Comparison of ENCODE assay signal across 1 cellular context in the genomic region with DNA sequence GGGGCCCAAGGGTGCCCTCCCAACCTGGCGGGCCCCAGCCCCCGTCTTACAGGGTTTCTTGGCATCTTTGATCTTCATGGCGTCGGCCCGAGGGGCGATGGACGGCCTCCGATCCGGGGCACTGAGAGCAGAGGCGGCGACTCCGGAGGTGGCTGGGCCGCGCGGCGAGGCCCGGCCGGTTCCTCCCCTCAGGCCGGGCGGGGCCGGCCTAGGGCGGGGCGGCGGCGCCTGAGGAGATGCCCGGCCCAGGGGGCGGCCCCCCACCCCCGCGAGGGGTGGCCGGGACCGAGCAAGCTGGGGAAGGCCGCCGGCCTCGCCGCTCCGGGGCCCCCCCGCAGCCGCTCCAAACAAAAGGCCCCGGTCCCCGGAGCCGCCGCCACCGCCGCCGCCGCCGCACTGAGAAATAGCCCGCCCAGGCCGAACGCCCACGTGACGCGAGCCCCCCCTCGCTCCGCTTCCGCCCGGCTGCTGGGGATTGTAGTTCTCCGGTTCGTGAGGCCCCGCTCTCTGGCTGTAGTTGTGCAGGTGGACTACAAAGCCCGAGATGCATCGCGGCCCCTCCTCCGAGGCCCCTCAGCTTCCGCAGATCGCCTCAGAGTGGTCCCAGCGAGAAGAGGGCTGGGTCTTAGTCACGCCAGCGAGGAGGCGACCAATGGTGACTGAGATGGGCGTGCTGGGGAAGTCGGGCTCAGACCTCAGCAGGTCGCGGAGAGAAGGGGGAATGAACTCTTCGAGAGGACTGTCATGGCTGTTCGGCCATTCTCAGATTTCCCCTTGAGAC.
TF ChIP-seq lines count a peak whose summit lies in the region.

A gene (minus strand): TSS at position 163 of the 781 bp plus-strand sequence. CDS start 85 bp downstream, at position 78.

TF ChIP-seq in K562, 482 proteins besides CTCF, POLR2A, EP300 and RAD21 (continued from another document and continues in another):
- TF ChIP-seq, protein P1, sequence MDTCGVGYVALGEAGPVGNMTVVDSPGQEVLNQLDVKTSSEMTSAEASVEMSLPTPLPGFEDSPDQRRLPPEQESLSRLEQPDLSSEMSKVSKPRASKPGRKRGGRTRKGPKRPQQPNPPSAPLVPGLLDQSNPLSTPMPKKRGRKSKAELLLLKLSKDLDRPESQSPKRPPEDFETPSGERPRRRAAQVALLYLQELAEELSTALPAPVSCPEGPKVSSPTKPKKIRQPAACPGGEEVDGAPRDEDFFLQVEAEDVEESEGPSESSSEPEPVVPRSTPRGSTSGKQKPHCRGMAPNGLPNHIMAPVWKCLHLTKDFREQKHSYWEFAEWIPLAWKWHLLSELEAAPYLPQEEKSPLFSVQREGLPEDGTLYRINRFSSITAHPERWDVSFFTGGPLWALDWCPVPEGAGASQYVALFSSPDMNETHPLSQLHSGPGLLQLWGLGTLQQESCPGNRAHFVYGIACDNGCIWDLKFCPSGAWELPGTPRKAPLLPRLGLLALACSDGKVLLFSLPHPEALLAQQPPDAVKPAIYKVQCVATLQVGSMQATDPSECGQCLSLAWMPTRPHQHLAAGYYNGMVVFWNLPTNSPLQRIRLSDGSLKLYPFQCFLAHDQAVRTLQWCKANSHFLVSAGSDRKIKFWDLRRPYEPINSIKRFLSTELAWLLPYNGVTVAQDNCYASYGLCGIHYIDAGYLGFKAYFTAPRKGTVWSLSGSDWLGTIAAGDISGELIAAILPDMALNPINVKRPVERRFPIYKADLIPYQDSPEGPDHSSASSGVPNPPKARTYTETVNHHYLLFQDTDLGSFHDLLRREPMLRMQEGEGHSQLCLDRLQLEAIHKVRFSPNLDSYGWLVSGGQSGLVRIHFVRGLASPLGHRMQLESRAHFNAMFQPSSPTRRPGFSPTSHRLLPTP (IDR thresholded peaks at IDR 0.05; ENCODE audit: borderline replicate concordance, extremely low read depth, insufficient read length): no peak
- TF ChIP-seq MCM7 (IDR thresholded peaks at IDR 0.05): no peak
- TF ChIP-seq PTRF (tag; IDR thresholded peaks at IDR 0.05): no peak
- TF ChIP-seq CBX8 (IDR thresholded peaks at IDR 0.05; ENCODE audit: borderline replicate concordance, extremely low read depth, low read depth, low read length, poor library complexity, severe bottlenecking): no peak
- 0 out of 2 replicates have a peak, but pooled peaks have one; percentile 31 for TF ChIP-seq ZNF589 (CRISPR knock-in tag; IDR thresholded peaks at IDR 0.05; ENCODE audit: low read depth)
- TF ChIP-seq MED1 (CRISPR knock-in tag; IDR thresholded peaks at IDR 0.05; ENCODE audit: borderline replicate concordance): no peak
- TF ChIP-seq, protein P2, sequence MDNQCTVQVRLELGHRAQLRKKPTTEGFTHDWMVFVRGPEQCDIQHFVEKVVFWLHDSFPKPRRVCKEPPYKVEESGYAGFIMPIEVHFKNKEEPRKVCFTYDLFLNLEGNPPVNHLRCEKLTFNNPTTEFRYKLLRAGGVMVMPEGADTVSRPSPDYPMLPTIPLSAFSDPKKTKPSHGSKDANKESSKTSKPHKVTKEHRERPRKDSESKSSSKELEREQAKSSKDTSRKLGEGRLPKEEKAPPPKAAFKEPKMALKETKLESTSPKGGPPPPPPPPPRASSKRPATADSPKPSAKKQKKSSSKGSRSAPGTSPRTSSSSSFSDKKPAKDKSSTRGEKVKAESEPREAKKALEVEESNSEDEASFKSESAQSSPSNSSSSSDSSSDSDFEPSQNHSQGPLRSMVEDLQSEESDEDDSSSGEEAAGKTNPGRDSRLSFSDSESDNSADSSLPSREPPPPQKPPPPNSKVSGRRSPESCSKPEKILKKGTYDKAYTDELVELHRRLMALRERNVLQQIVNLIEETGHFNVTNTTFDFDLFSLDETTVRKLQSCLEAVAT (IDR thresholded peaks at IDR 0.05): no peak
- TF ChIP-seq, protein P3, sequence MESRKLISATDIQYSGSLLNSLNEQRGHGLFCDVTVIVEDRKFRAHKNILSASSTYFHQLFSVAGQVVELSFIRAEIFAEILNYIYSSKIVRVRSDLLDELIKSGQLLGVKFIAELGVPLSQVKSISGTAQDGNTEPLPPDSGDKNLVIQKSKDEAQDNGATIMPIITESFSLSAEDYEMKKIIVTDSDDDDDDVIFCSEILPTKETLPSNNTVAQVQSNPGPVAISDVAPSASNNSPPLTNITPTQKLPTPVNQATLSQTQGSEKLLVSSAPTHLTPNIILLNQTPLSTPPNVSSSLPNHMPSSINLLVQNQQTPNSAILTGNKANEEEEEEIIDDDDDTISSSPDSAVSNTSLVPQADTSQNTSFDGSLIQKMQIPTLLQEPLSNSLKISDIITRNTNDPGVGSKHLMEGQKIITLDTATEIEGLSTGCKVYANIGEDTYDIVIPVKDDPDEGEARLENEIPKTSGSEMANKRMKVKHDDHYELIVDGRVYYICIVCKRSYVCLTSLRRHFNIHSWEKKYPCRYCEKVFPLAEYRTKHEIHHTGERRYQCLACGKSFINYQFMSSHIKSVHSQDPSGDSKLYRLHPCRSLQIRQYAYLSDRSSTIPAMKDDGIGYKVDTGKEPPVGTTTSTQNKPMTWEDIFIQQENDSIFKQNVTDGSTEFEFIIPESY (CRISPR knock-in tag; IDR thresholded peaks at IDR 0.05): no peak
- peak; percentile 93 for TF ChIP-seq POLR2H (tag; IDR thresholded peaks at IDR 0.05; ENCODE audit: low read depth)
- no peak for TF ChIP-seq TARDBP (IDR thresholded peaks at IDR 0.05)
- TF ChIP-seq, protein P4, sequence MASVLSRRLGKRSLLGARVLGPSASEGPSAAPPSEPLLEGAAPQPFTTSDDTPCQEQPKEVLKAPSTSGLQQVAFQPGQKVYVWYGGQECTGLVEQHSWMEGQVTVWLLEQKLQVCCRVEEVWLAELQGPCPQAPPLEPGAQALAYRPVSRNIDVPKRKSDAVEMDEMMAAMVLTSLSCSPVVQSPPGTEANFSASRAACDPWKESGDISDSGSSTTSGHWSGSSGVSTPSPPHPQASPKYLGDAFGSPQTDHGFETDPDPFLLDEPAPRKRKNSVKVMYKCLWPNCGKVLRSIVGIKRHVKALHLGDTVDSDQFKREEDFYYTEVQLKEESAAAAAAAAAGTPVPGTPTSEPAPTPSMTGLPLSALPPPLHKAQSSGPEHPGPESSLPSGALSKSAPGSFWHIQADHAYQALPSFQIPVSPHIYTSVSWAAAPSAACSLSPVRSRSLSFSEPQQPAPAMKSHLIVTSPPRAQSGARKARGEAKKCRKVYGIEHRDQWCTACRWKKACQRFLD (CRISPR knock-in tag; IDR thresholded peaks at IDR 0.05): peak; percentile 54
- TF ChIP-seq CHD1 (IDR thresholded peaks at IDR 0.05; ENCODE audit: low read length): no peak
- TF ChIP-seq HDAC2 (IDR thresholded peaks at IDR 0.05): no peak
- TF ChIP-seq, protein P5, sequence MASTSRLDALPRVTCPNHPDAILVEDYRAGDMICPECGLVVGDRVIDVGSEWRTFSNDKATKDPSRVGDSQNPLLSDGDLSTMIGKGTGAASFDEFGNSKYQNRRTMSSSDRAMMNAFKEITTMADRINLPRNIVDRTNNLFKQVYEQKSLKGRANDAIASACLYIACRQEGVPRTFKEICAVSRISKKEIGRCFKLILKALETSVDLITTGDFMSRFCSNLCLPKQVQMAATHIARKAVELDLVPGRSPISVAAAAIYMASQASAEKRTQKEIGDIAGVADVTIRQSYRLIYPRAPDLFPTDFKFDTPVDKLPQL (IDR thresholded peaks at IDR 0.05; ENCODE audit: extremely low read depth, insufficient read length): peak; percentile 16
- TF ChIP-seq, protein P6, sequence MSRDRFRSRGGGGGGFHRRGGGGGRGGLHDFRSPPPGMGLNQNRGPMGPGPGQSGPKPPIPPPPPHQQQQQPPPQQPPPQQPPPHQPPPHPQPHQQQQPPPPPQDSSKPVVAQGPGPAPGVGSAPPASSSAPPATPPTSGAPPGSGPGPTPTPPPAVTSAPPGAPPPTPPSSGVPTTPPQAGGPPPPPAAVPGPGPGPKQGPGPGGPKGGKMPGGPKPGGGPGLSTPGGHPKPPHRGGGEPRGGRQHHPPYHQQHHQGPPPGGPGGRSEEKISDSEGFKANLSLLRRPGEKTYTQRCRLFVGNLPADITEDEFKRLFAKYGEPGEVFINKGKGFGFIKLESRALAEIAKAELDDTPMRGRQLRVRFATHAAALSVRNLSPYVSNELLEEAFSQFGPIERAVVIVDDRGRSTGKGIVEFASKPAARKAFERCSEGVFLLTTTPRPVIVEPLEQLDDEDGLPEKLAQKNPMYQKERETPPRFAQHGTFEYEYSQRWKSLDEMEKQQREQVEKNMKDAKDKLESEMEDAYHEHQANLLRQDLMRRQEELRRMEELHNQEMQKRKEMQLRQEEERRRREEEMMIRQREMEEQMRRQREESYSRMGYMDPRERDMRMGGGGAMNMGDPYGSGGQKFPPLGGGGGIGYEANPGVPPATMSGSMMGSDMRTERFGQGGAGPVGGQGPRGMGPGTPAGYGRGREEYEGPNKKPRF (IDR thresholded peaks at IDR 0.05; ENCODE audit: low read depth, low read length): no peak
- no peak for TF ChIP-seq CCAR2 (IDR thresholded peaks at IDR 0.05; ENCODE audit: low read depth, low read length)
- TF ChIP-seq NFE2 (IDR thresholded peaks at IDR 0.05; ENCODE audit: low read depth): no peak
- TF ChIP-seq POLR2G (IDR thresholded peaks at IDR 0.05; ENCODE audit: low read depth, low read length): peak; percentile 98
- TF ChIP-seq SREBF1 (IDR thresholded peaks at IDR 0.05; ENCODE audit: borderline replicate concordance, low read depth, low read length): peak; percentile 99
- TF ChIP-seq CXXC5 (CRISPR knock-in tag; IDR thresholded peaks at IDR 0.05): peak; percentile 91
- no peak for TF ChIP-seq ETS2 (tag; IDR thresholded peaks at IDR 0.05; ENCODE audit: borderline replicate concordance, poor library complexity, severe bottlenecking)
- no peak for TF ChIP-seq MXI1 (IDR thresholded peaks at IDR 0.05; ENCODE audit: low read depth, low read length)
- peak; percentile 64; the same call in 1 of the 2 replicates for TF ChIP-seq POLR2AphosphoS2 (IDR thresholded peaks at IDR 0.05; ENCODE audit: low read length)
- TF ChIP-seq, protein P7, sequence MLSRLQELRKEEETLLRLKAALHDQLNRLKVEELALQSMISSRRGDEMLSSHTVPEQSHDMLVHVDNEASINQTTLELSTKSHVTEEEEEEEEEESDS (CRISPR knock-in tag; IDR thresholded peaks at IDR 0.05): no peak
- TF ChIP-seq ELF1 (tag; IDR thresholded peaks at IDR 0.05): peak; percentile 91
- no peak for TF ChIP-seq SRSF9 (IDR thresholded peaks at IDR 0.05; ENCODE audit: borderline replicate concordance, low read depth, low read length)
- TF ChIP-seq, protein P8, sequence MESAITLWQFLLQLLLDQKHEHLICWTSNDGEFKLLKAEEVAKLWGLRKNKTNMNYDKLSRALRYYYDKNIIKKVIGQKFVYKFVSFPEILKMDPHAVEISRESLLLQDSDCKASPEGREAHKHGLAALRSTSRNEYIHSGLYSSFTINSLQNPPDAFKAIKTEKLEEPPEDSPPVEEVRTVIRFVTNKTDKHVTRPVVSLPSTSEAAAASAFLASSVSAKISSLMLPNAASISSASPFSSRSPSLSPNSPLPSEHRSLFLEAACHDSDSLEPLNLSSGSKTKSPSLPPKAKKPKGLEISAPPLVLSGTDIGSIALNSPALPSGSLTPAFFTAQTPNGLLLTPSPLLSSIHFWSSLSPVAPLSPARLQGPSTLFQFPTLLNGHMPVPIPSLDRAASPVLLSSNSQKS (CRISPR knock-in tag; IDR thresholded peaks at IDR 0.05): no peak
- no peak for TF ChIP-seq ZBED1 (IDR thresholded peaks at IDR 0.05)
- peak; percentile 80 for TF ChIP-seq SMAD4 (CRISPR knock-in tag; conservative IDR thresholded peaks at IDR 0.05)
- no peak for TF ChIP-seq KAT2B (IDR thresholded peaks at IDR 0.05; ENCODE audit: low read depth, low read length)
- TF ChIP-seq SMARCB1 (IDR thresholded peaks at IDR 0.05; ENCODE audit: insufficient read length, low read depth): no peak
- no peak for TF ChIP-seq SRSF7 (optimal IDR thresholded peaks at IDR 0.05; ENCODE audit: low read depth, low read length)
- TF ChIP-seq, protein P9, sequence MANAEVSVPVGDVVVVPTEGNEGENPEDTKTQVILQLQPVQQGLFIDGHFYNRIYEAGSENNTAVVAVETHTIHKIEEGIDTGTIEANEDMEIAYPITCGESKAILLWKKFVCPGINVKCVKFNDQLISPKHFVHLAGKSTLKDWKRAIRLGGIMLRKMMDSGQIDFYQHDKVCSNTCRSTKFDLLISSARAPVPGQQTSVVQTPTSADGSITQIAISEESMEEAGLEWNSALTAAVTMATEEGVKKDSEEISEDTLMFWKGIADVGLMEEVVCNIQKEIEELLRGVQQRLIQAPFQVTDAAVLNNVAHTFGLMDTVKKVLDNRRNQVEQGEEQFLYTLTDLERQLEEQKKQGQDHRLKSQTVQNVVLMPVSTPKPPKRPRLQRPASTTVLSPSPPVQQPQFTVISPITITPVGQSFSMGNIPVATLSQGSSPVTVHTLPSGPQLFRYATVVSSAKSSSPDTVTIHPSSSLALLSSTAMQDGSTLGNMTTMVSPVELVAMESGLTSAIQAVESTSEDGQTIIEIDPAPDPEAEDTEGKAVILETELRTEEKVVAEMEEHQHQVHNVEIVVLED (CRISPR knock-in tag; IDR thresholded peaks at IDR 0.05): peak; percentile 84
- TF ChIP-seq, protein P10, sequence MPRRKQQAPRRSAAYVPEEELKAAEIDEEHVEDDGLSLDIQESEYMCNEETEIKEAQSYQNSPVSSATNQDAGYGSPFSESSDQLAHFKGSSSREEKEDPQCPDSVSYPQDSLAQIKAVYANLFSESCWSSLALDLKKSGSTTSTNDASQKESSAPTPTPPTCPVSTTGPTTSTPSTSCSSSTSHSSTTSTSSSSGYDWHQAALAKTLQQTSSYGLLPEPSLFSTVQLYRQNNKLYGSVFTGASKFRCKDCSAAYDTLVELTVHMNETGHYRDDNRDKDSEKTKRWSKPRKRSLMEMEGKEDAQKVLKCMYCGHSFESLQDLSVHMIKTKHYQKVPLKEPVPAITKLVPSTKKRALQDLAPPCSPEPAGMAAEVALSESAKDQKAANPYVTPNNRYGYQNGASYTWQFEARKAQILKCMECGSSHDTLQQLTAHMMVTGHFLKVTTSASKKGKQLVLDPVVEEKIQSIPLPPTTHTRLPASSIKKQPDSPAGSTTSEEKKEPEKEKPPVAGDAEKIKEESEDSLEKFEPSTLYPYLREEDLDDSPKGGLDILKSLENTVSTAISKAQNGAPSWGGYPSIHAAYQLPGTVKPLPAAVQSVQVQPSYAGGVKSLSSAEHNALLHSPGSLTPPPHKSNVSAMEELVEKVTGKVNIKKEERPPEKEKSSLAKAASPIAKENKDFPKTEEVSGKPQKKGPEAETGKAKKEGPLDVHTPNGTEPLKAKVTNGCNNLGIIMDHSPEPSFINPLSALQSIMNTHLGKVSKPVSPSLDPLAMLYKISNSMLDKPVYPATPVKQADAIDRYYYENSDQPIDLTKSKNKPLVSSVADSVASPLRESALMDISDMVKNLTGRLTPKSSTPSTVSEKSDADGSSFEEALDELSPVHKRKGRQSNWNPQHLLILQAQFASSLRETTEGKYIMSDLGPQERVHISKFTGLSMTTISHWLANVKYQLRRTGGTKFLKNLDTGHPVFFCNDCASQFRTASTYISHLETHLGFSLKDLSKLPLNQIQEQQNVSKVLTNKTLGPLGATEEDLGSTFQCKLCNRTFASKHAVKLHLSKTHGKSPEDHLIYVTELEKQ (CRISPR knock-in tag; IDR thresholded peaks at IDR 0.05): no peak
- TF ChIP-seq ZNF668 (CRISPR knock-in tag; IDR thresholded peaks at IDR 0.05): no peak
- no peak for TF ChIP-seq ZNF445 (CRISPR knock-in tag; IDR thresholded peaks at IDR 0.05; ENCODE audit: low read depth)
- TF ChIP-seq SOX6 (IDR thresholded peaks at IDR 0.05): peak; percentile 43; the same call in 1 of the 2 replicates
- TF ChIP-seq SRF (CRISPR knock-in tag; IDR thresholded peaks at IDR 0.05): no peak; a peak in 1 of 4 replicates
